1 cellular context compared by ENCODE assay signal in genomic region chr15:78302579-78302978, GRCh38.
TF ChIP-seq lines count a peak whose summit lies in the region.

No MANE protein-coding gene starts in this region.

TF ChIP-seq in GM12878, 131 proteins besides CTCF, POLR2A, EP300 and RAD21:
- TF ChIP-seq SKIL (IDR thresholded peaks at IDR 0.05; ENCODE audit: low read depth, poor library complexity, severe bottlenecking) (no peak), STAT1 (conservative IDR thresholded peaks at IDR 0.05) (no peak), HDAC2 (IDR thresholded peaks at IDR 0.05) (no peak), JUND (IDR thresholded peaks at IDR 0.05; ENCODE audit: low read depth, low read length) (peak; percentile 74), MEF2B (IDR thresholded peaks at IDR 0.05; ENCODE audit: partially characterized antibody, poor library complexity, severe bottlenecking) (peak; percentile 29), BRCA1 (IDR thresholded peaks at IDR 0.05; ENCODE audit: low read depth, low read length) (no peak), RUNX3 (IDR thresholded peaks at IDR 0.05; ENCODE audit: low read length) (peak; percentile 94), SREBF2 (IDR thresholded peaks at IDR 0.05; ENCODE audit: low read length) (no peak), NR2F1 (conservative IDR thresholded peaks at IDR 0.05) (peak; percentile 94), CREM (IDR thresholded peaks at IDR 0.05; ENCODE audit: low read depth) (peak; percentile 72), BHLHE40 (IDR thresholded peaks at IDR 0.05; ENCODE audit: borderline replicate concordance in 1 of 2, low read depth in 2 of 2, low read length in 1 of 2) (0 out of 4 replicates have a peak, but pooled peaks of 1 of the 2 experiments have one; percentile 4), MLLT1 (IDR thresholded peaks at IDR 0.05) (0 out of 2 replicates have a peak, but pooled peaks have one; percentile 16), USF1 (IDR thresholded peaks at IDR 0.05; ENCODE audit: borderline replicate concordance, extremely low read length, insufficient read depth, low read depth, low read length) (no peak), SMAD1 (IDR thresholded peaks at IDR 0.05; ENCODE audit: low read depth, partially characterized antibody) (no peak), MTA2 (IDR thresholded peaks at IDR 0.05; ENCODE audit: low read depth) (peak; percentile 57), RELB (IDR thresholded peaks at IDR 0.05; ENCODE audit: low read depth) (peak; percentile 16; the same call in 1 of the 2 replicates), NFIC (IDR thresholded peaks at IDR 0.05; ENCODE audit: low read depth, low read length) (peak; percentile 69), JUNB (IDR thresholded peaks at IDR 0.05) (peak; percentile 91), SMC3 (IDR thresholded peaks at IDR 0.05; ENCODE audit: borderline replicate concordance, low read length) (no peak), FOXM1 (IDR thresholded peaks at IDR 0.05; ENCODE audit: low read depth, low read length) (peak; percentile 63; the same call in 1 of the 2 replicates), IRF4 (IDR thresholded peaks at IDR 0.05; ENCODE audit: low read depth, low read length) (peak; percentile 81; the same call in 1 of the 2 replicates), ATF2 (IDR thresholded peaks at IDR 0.05; ENCODE audit: low read length) (peak; percentile 71), ATF7 (IDR thresholded peaks at IDR 0.05; ENCODE audit: low read depth) (peak; percentile 89), BCL11A (IDR thresholded peaks at IDR 0.05; ENCODE audit: low read depth, low read length) (peak; percentile 34; the same call in 1 of the 2 replicates), CREB1 (IDR thresholded peaks at IDR 0.05; ENCODE audit: low read depth) (peak; percentile 90), SP1 (IDR thresholded peaks at IDR 0.05; ENCODE audit: low read depth, low read length) (no peak), IKZF2 (IDR thresholded peaks at IDR 0.05) (peak; percentile 52 to 71), BMI1 (IDR thresholded peaks at IDR 0.05; ENCODE audit: borderline replicate concordance) (peak; percentile 33; the same call in 1 of the 2 replicates)
